2 cellular contexts compared by ENCODE assay signal in the genomic region with DNA sequence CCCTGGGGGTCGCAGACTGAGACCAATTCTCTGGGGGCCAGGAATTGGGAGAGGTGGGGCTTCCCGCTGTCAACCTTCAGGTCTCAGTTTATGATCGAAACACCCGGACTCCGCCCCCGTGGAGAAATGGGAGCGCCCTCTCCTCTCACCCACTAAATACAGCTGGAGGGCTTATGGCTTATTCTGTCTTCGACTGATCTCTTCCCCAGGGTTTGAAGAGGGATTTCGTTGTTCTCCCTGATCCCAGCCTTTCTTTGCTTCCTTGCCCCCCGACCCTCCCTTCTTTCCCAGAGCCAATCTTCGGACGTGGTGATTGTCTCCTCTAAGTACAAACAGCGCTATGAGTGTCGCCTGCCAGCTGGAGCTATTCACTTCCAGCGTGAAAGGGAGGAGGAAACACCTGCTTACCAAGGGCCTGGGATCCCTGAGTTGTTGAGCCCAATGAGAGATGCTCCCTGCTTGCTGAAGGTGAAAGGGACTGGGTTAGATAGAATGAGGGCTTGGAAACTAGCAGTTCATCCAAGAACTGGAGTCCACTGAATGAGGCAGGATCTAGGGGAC.
TF ChIP-seq lines count a peak whose summit lies in the region.

No MANE protein-coding gene starts in this region.

TF ChIP-seq in GM23338, 12 proteins besides CTCF, POLR2A, EP300 and RAD21 (continued from another document):
- TF ChIP-seq, protein P1, sequence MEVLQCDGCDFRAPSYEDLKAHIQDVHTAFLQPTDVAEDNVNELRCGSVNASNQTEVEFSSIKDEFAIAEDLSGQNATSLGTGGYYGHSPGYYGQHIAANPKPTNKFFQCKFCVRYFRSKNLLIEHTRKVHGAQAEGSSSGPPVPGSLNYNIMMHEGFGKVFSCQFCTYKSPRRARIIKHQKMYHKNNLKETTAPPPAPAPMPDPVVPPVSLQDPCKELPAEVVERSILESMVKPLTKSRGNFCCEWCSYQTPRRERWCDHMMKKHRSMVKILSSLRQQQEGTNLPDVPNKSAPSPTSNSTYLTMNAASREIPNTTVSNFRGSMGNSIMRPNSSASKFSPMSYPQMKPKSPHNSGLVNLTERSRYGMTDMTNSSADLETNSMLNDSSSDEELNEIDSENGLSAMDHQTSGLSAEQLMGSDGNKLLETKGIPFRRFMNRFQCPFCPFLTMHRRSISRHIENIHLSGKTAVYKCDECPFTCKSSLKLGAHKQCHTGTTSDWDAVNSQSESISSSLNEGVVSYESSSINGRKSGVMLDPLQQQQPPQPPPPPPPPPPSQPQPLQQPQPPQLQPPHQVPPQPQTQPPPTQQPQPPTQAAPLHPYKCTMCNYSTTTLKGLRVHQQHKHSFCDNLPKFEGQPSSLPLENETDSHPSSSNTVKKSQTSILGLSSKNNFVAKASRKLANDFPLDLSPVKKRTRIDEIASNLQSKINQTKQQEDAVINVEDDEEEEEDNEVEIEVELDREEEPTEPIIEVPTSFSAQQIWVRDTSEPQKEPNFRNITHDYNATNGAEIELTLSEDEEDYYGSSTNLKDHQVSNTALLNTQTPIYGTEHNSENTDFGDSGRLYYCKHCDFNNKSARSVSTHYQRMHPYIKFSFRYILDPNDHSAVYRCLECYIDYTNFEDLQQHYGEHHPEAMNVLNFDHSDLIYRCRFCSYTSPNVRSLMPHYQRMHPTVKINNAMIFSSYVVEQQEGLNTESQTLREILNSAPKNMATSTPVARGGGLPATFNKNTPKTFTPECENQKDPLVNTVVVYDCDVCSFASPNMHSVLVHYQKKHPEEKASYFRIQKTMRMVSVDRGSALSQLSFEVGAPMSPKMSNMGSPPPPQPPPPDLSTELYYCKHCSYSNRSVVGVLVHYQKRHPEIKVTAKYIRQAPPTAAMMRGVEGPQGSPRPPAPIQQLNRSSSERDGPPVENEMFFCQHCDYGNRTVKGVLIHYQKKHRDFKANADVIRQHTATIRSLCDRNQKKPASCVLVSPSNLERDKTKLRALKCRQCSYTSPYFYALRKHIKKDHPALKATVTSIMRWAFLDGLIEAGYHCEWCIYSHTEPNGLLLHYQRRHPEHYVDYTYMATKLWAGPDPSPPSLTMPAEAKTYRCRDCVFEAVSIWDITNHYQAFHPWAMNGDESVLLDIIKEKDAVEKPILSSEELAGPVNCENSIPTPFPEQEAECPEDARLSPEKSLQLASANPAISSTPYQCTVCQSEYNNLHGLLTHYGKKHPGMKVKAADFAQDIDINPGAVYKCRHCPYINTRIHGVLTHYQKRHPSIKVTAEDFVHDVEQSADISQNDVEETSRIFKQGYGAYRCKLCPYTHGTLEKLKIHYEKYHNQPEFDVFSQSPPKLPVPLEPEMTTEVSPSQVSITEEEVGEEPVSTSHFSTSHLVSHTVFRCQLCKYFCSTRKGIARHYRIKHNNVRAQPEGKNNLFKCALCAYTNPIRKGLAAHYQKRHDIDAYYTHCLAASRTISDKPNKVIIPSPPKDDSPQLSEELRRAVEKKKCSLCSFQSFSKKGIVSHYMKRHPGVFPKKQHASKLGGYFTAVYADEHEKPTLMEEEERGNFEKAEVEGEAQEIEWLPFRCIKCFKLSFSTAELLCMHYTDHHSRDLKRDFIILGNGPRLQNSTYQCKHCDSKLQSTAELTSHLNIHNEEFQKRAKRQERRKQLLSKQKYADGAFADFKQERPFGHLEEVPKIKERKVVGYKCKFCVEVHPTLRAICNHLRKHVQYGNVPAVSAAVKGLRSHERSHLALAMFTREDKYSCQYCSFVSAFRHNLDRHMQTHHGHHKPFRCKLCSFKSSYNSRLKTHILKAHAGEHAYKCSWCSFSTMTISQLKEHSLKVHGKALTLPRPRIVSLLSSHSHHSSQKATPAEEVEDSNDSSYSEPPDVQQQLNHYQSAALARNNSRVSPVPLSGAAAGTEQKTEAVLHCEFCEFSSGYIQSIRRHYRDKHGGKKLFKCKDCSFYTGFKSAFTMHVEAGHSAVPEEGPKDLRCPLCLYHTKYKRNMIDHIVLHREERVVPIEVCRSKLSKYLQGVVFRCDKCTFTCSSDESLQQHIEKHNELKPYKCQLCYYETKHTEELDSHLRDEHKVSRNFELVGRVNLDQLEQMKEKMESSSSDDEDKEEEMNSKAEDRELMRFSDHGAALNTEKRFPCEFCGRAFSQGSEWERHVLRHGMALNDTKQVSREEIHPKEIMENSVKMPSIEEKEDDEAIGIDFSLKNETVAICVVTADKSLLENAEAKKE (CRISPR knock-in tag; IDR thresholded peaks at IDR 0.05) = no peak
- TF ChIP-seq NANOG (IDR thresholded peaks at IDR 0.05; ENCODE audit: borderline replicate concordance) (no peak), ZNF331 (CRISPR knock-in tag; IDR thresholded peaks at IDR 0.05; ENCODE audit: low read depth) (no peak), JUNB (IDR thresholded peaks at IDR 0.05; ENCODE audit: unreplicated experiment) (no peak)
- TF ChIP-seq, protein P2, sequence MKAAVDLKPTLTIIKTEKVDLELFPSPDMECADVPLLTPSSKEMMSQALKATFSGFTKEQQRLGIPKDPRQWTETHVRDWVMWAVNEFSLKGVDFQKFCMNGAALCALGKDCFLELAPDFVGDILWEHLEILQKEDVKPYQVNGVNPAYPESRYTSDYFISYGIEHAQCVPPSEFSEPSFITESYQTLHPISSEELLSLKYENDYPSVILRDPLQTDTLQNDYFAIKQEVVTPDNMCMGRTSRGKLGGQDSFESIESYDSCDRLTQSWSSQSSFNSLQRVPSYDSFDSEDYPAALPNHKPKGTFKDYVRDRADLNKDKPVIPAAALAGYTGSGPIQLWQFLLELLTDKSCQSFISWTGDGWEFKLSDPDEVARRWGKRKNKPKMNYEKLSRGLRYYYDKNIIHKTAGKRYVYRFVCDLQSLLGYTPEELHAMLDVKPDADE (IDR thresholded peaks at IDR 0.05) = no peak
- TF ChIP-seq, protein P3, sequence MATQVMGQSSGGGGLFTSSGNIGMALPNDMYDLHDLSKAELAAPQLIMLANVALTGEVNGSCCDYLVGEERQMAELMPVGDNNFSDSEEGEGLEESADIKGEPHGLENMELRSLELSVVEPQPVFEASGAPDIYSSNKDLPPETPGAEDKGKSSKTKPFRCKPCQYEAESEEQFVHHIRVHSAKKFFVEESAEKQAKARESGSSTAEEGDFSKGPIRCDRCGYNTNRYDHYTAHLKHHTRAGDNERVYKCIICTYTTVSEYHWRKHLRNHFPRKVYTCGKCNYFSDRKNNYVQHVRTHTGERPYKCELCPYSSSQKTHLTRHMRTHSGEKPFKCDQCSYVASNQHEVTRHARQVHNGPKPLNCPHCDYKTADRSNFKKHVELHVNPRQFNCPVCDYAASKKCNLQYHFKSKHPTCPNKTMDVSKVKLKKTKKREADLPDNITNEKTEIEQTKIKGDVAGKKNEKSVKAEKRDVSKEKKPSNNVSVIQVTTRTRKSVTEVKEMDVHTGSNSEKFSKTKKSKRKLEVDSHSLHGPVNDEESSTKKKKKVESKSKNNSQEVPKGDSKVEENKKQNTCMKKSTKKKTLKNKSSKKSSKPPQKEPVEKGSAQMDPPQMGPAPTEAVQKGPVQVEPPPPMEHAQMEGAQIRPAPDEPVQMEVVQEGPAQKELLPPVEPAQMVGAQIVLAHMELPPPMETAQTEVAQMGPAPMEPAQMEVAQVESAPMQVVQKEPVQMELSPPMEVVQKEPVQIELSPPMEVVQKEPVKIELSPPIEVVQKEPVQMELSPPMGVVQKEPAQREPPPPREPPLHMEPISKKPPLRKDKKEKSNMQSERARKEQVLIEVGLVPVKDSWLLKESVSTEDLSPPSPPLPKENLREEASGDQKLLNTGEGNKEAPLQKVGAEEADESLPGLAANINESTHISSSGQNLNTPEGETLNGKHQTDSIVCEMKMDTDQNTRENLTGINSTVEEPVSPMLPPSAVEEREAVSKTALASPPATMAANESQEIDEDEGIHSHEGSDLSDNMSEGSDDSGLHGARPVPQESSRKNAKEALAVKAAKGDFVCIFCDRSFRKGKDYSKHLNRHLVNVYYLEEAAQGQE (IDR thresholded peaks at IDR 0.05; ENCODE audit: unreplicated experiment) = no peak
TF ChIP-seq in GM23338: peak in this region for 0.

TF ChIP-seq in SK-N-SH treated with all-trans-retinoic acid at 6 μM for 48 hours, 23 proteins besides CTCF, POLR2A, EP300 and RAD21 (continued from another document):
- TF ChIP-seq, protein P4, sequence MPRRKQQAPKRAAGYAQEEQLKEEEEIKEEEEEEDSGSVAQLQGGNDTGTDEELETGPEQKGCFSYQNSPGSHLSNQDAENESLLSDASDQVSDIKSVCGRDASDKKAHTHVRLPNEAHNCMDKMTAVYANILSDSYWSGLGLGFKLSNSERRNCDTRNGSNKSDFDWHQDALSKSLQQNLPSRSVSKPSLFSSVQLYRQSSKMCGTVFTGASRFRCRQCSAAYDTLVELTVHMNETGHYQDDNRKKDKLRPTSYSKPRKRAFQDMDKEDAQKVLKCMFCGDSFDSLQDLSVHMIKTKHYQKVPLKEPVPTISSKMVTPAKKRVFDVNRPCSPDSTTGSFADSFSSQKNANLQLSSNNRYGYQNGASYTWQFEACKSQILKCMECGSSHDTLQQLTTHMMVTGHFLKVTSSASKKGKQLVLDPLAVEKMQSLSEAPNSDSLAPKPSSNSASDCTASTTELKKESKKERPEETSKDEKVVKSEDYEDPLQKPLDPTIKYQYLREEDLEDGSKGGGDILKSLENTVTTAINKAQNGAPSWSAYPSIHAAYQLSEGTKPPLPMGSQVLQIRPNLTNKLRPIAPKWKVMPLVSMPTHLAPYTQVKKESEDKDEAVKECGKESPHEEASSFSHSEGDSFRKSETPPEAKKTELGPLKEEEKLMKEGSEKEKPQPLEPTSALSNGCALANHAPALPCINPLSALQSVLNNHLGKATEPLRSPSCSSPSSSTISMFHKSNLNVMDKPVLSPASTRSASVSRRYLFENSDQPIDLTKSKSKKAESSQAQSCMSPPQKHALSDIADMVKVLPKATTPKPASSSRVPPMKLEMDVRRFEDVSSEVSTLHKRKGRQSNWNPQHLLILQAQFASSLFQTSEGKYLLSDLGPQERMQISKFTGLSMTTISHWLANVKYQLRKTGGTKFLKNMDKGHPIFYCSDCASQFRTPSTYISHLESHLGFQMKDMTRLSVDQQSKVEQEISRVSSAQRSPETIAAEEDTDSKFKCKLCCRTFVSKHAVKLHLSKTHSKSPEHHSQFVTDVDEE (CRISPR knock-in tag; IDR thresholded peaks at IDR 0.05) = no peak
